ENCODE assay signal across 7 cellular contexts in genomic region chr9:135951310-135951709, GRCh38. TPM values are rescaled to one million over a fixed set of nuclear protein-coding genes. Genes with fewer than 3 reads are reported as not detected.
A peak's percentile ranks its signal among the peaks of the same experiment; 100 is the strongest.
DNase-seq lines count a peak whose midpoint lies in the region; ATAC-seq, FAIRE-seq and TF ChIP-seq lines count a peak whose summit lies in the region.
"Not testable (repeated sequence)": the region's sequence is repeated elsewhere in the genome, so short reads cannot be mapped to it uniquely, and the experiment has no call there.

No MANE protein-coding gene starts in this region.

- TF ChIP-seq POLR2A in K562 (conservative IDR thresholded peaks at IDR 0.05); prostate gland (IDR thresholded peaks at IDR 0.05): not testable (repeated sequence)

- H3K4me2 ChIP-seq in K562 (ENCODE audit: insufficient read depth, low read length), result peak overlapping the region; percentile 77; the same call in 1 of the 2 replicates
- H3K4me2 ChIP-seq in keratinocyte (ENCODE audit: control insufficient read depth, extremely low read depth, insufficient read depth, low read depth, low read length), result peak overlapping the region; percentile 70
- H3K4me2 ChIP-seq in smooth muscle cell, result peak overlapping the region; percentile 58

- CTCF ChIA-PET in CD8-positive, alpha-beta memory T cell (lab: Charles Lee); K562 (lab: Yijun Ruan, JAX; ENCODE audit: low intra/inter-chr PET ratio): not testable (repeated sequence)
- CTCF ChIA-PET in RWPE1 (lab: Yijun Ruan, JAX), result interaction anchor here (1.4 kb wide), 1 partner anchor 9 kb away, joined by 4 read pairs; no protein-coding TSS in a partner anchor

- peaks cover 92% of the 10 kb centered on the region for H3K79me2 ChIP-seq in K562 (ENCODE audit: control insufficient read depth, insufficient read depth, low read length)
- H3K79me2 ChIP-seq in keratinocyte (ENCODE audit: control insufficient read depth, insufficient read depth, low read length), result not testable (repeated sequence)
- H3K79me2 ChIP-seq in smooth muscle cell (ENCODE audit: low read depth), result peaks cover 15% of the 10 kb centered on the region

- H3K27ac ChIP-seq in CD8-positive, alpha-beta memory T cell (ENCODE audit: low read depth, low read length), result peak overlapping the region; percentile 69
- H3K27ac ChIP-seq in RWPE1 (peak overlapping the region; percentile 98), K562 (ENCODE audit: extremely low read depth, low read depth, low read length) (peak overlapping the region; percentile 91), epithelial cell of prostate (peak overlapping the region; percentile 79), keratinocyte (ENCODE audit: control insufficient read depth, insufficient read depth, low read length) (peak overlapping the region; percentile 95), prostate gland (peak overlapping the region; percentile 56 to 61), smooth muscle cell (ENCODE audit: low read depth) (peak overlapping the region; percentile 80)

- not testable (repeated sequence) for FAIRE-seq in K562 (lab: Jason Lieb, UNC); keratinocyte (lab: Jason Lieb, UNC)

- not testable (repeated sequence) for H3K4me3 Mint-ChIP-seq in CD8-positive, alpha-beta memory T cell

- H3K4me3 ChIP-seq in CD8-positive, alpha-beta memory T cell (ENCODE audit: low read length); K562; keratinocyte (ENCODE audit: control insufficient read depth in 2 of 3, extremely low read depth in 1 of 3, insufficient read depth in 2 of 3, low read depth in 1 of 3, low read length in 3 of 3); prostate gland; smooth muscle cell: not testable (repeated sequence)

- WGBS in K562 (ENCODE audit: insufficient coverage, low coverage, missing lambda C conversion rate), result 8% methylated on average over 8 of the region's 8 CpGs
- WGBS in prostate gland, result 82% methylated on average over 8 of the region's 8 CpGs
- WGBS in smooth muscle cell (ENCODE audit: low lambda C conversion rate), result 97% methylated on average over 8 of the region's 8 CpGs

- H3K4me1 ChIP-seq in CD8-positive, alpha-beta memory T cell (ENCODE audit: insufficient read depth, low read length); smooth muscle cell (ENCODE audit: low read depth): not testable (repeated sequence)
- H3K4me1 ChIP-seq in K562 (replicated peaks in 1 of 2; ENCODE audit: control insufficient read depth in 2 of 2, insufficient read depth in 2 of 2, low read length in 2 of 2) (peaks cover 72 to 88% of the 10 kb centered on the region in 2 experiments), keratinocyte (ENCODE audit: control insufficient read depth, extremely low read depth, insufficient read depth, low read length) (peaks cover 43% of the 10 kb centered on the region), prostate gland (replicated peaks) (peaks cover 16% of the 10 kb centered on the region)

- not testable (repeated sequence) for H3K27me3 Mint-ChIP-seq in CD8-positive, alpha-beta memory T cell

- not testable (repeated sequence) for H3K9me3 ChIP-seq in CD8-positive, alpha-beta memory T cell (ENCODE audit: low read length); K562 (replicated peaks; ENCODE audit: control insufficient read depth, insufficient read depth, low read depth, low read length); keratinocyte (ENCODE audit: control insufficient read depth, low read depth, low read length); prostate gland; smooth muscle cell (replicated peaks; ENCODE audit: low read depth)

- not testable (repeated sequence) for H3K9me3 Mint-ChIP-seq in CD8-positive, alpha-beta memory T cell

- not testable (repeated sequence) for TF ChIP-seq EP300 in K562 (IDR thresholded peaks at IDR 0.05; ENCODE audit: low read length)

- ATAC-seq in K562, result not testable (repeated sequence)

- H3K36me3 ChIP-seq in CD8-positive, alpha-beta memory T cell (ENCODE audit: insufficient read depth, low read length); prostate gland; smooth muscle cell (ENCODE audit: low read depth): not testable (repeated sequence)
- H3K36me3 ChIP-seq in K562 (ENCODE audit: control insufficient read depth, insufficient read depth, low read length), result peaks cover 92% of the 10 kb centered on the region
- peaks cover 12 to 34% of the 10 kb centered on the region in 2 experiments for H3K36me3 ChIP-seq in keratinocyte (ENCODE audit: control insufficient read depth in 2 of 2, extremely low read depth in 1 of 2, insufficient read depth in 2 of 2, low read length in 2 of 2)

- not testable (repeated sequence) for H2AFZ ChIP-seq in K562 (ENCODE audit: low read depth, low read length); keratinocyte (ENCODE audit: control insufficient read depth, low read length); smooth muscle cell (ENCODE audit: low read depth)

- H3K36me3 Mint-ChIP-seq in CD8-positive, alpha-beta memory T cell, result peaks cover 0 to 71% (median 19%) of the 10 kb centered on the region in 3 donors

- TF ChIP-seq RAD21 in K562 (CRISPR knock-in tag; conservative IDR thresholded peaks at IDR 0.05 in 1 of 2, IDR thresholded peaks at IDR 0.05 in 1 of 2), result not testable (repeated sequence)

- not testable (repeated sequence) for H3F3A ChIP-seq in smooth muscle cell (ENCODE audit: low read depth)

- in situ Hi-C loops in K562 (cut with MboI), result not testable (repeated sequence)

- H4K20me1 ChIP-seq in K562 (replicated peaks; ENCODE audit: control insufficient read depth, insufficient read depth, low read length) (peaks cover 14% of the 10 kb centered on the region; the same call in 1 of the 2 replicates), smooth muscle cell (ENCODE audit: low read depth) (peaks cover 16% of the 10 kb centered on the region)
- H4K20me1 ChIP-seq in keratinocyte (ENCODE audit: control insufficient read depth, extremely low read depth, insufficient read depth, low read length), result not testable (repeated sequence)

- not testable (repeated sequence) for H3K4me1 Mint-ChIP-seq in CD8-positive, alpha-beta memory T cell

- not testable (repeated sequence) for H3K27ac Mint-ChIP-seq in CD8-positive, alpha-beta memory T cell

- peak overlapping the region in 1 of 2 experiments; percentile 62; a peak in 1 of 4 replicates for H3K9ac ChIP-seq in K562 (ENCODE audit: insufficient read depth in 1 of 2, low read depth in 2 of 2, low read length in 2 of 2)
- H3K9ac ChIP-seq in keratinocyte (ENCODE audit: control insufficient read depth, extremely low read depth, insufficient read depth, low read length), result peak overlapping the region; percentile 73
- H3K9ac ChIP-seq in smooth muscle cell (ENCODE audit: low read depth), result not testable (repeated sequence)

- DNase-seq in CD8-positive, alpha-beta memory T cell; RWPE1 (ENCODE audit: low spot score); K562 (ENCODE audit: extremely low read depth in 1 of 4, low spot score in 3 of 4); epithelial cell of prostate (ENCODE audit: low read depth, low spot score); keratinocyte (ENCODE audit: low read depth, low spot score); prostate gland (ENCODE audit: low spot score); smooth muscle cell (lab: John Stamatoyannopoulos, UW; ENCODE audit: unreplicated experiment): not testable (repeated sequence)

- BruUV-seq in K562 (replicated peaks; lab: Mats Ljungman, UMichigan), result not testable (repeated sequence)

- POLR2A ChIA-PET in CD8-positive, alpha-beta memory T cell (lab: Charles Lee); RWPE1 (lab: Yijun Ruan, JAX; ENCODE audit: low non-redundant PET): not testable (repeated sequence)
- POLR2A ChIA-PET in K562 (lab: Yijun Ruan, JAX), result interaction anchor here (0.7 to 2.0 kb wide), 6 partner anchors 9 to 1494 kb away, joined by 3 to 10 read pairs (median 4); partner anchors contain the start of gene UBAC1

- dilution Hi-C loops in keratinocyte (cut with MboI; ENCODE audit: extremely low pct_ligation_motif_present, low sequenced_read_pairs), result not testable (repeated sequence)

- intact Hi-C loops in K562 (cut with micrococcal nuclease), result loop anchor here (5.0 kb wide), 1 partner anchor 44 kb away; the partner anchor contains the start of gene CAMSAP1
- intact Hi-C loops in prostate gland (cut with DNase I), result not testable (repeated sequence)

- not testable (repeated sequence) for TF ChIP-seq CTCF in RWPE1 (conservative IDR thresholded peaks at IDR 0.05; ENCODE audit: low read depth); K562 (IDR thresholded peaks at IDR 0.05 in 2 of 3, conservative IDR thresholded peaks at IDR 0.05 in 1 of 3; ENCODE audit: insufficient read depth in 2 of 3, low read depth in 1 of 3, low read length in 3 of 3); keratinocyte (optimal IDR thresholded peaks at IDR 0.05 in 1 of 3, IDR thresholded peaks at IDR 0.05 in 1 of 3, conservative IDR thresholded peaks at IDR 0.05 in 1 of 3; ENCODE audit: extremely low read depth in 1 of 3, insufficient read depth in 2 of 3, low read length in 3 of 3); prostate gland (IDR thresholded peaks at IDR 0.05); smooth muscle cell (IDR thresholded peaks at IDR 0.05; ENCODE audit: borderline replicate concordance, insufficient read depth, poor library complexity, severe bottlenecking)

- H3K27me3 ChIP-seq in CD8-positive, alpha-beta memory T cell (ENCODE audit: insufficient read depth, low read length, poor library complexity, severe bottlenecking); K562 (ENCODE audit: control insufficient read depth in 2 of 2, insufficient read depth in 2 of 2, low read length in 2 of 2); keratinocyte (ENCODE audit: control insufficient read depth, extremely low read depth, insufficient read depth, low read length); prostate gland (replicated peaks; ENCODE audit: insufficient read depth); smooth muscle cell (ENCODE audit: low read depth): not testable (repeated sequence)

- H3K9me1 ChIP-seq in K562 (ENCODE audit: control insufficient read depth, insufficient read depth, low read length); keratinocyte (ENCODE audit: control insufficient read depth, extremely low read depth, insufficient read depth, low read length): not testable (repeated sequence)

RNA-seq across cellular contexts. Expression of gene UBAC1, which starts 9.9 kb away (rescaled TPM):
- total RNA-seq in CD8-positive, alpha-beta memory T cell, result 10 to 100 TPM; 36.3 to 38.1 TPM
- polyA plus RNA-seq in CD8-positive, alpha-beta memory T cell, result 27.1 TPM
- 536 and 854 TPM in 2 replicates for total RNA-seq in K562 (2011; cell fraction: chromatin; rRNA removed; ENCODE audit: low replicate concordance)
- total RNA-seq in K562 (2011; cell fraction: nucleolus; rRNA removed), result 552 and 553 TPM in 2 replicates
- total RNA-seq in K562 (2011; cell fraction: nucleoplasm; rRNA removed), result 447 and 492 TPM in 2 replicates
- total RNA-seq in K562 (2014; rRNA removed) (399 and 504 TPM in 2 replicates), K562 (2014; rRNA removed; fragmentation: Illumina TruSeq; extraction: Trizol) (138 and 145 TPM in 2 replicates), K562 (2015; rRNA removed; fragmentation: Illumina TruSeq; extraction: Trizol) (166 and 171 TPM in 2 replicates), K562 (2021) (294 and 309 TPM in 2 replicates), prostate gland (10 to 100 TPM; 53.7 to 59.1 TPM), smooth muscle cell (34.3 and 35.3 TPM in 2 replicates)
- polyA plus RNA-seq in K562 (2011; rRNA removed) (385 and 395 TPM in 2 replicates), K562 (2014; fragmentation: Illumina TruSeq; extraction: Trizol) (219 and 228 TPM in 2 replicates), K562 (2014; fragmentation: Nextera tagmentation; extraction: Ambion mirVana) (100 to 1,000 TPM in 1 of 2 experiments, 10 to 100 TPM in 1; 94.0 to 117 TPM), K562 (2014; rRNA removed) (381 and 405 TPM in 2 replicates), keratinocyte (37.8 to 55.9 TPM (median 50.7 TPM) in 3 replicates), smooth muscle cell (43.5 and 50.4 TPM in 2 replicates)
- polyA plus RNA-seq in K562 (2011; cell fraction: cytosol; rRNA removed), result 447 and 505 TPM in 2 replicates
- 838 and 845 TPM in 2 replicates for polyA plus RNA-seq in K562 (2011; cell fraction: nucleus; rRNA removed)
- 178 and 239 TPM in 2 replicates for polyA plus RNA-seq in K562 (2012)
- polyA minus RNA-seq in K562 (2011; rRNA and poly(A)+ RNA removed), result 128 and 165 TPM in 2 replicates
- 110 and 129 TPM in 2 replicates for polyA minus RNA-seq in K562 (2011; cell fraction: cytosol; rRNA and poly(A)+ RNA removed)
- 120 and 171 TPM in 2 replicates for polyA minus RNA-seq in K562 (2011; cell fraction: nucleus; rRNA and poly(A)+ RNA removed)
- 80.6 TPM for polyA plus RNA-seq in keratinocyte (2011; ENCODE audit: low read depth)
- polyA plus RNA-seq in keratinocyte (2011; cell fraction: cytosol; rRNA removed), result 39.5 and 50.0 TPM in 2 replicates
- polyA plus RNA-seq in keratinocyte (2011; cell fraction: nucleus; rRNA removed), result 36.5 and 39.7 TPM in 2 replicates
- polyA plus RNA-seq in keratinocyte (2012; ENCODE audit: low replicate concordance), result 26.0 and 32.9 TPM in 2 replicates
- 28.3 to 36.6 TPM (median 33.5 TPM) in 3 replicates for polyA minus RNA-seq in keratinocyte
- 32.4 TPM for polyA minus RNA-seq in keratinocyte (2011; cell fraction: cytosol; rRNA and poly(A)+ RNA removed)
- polyA minus RNA-seq in keratinocyte (2011; cell fraction: nucleus; rRNA and poly(A)+ RNA removed), result 8.9 and 11.3 TPM in 2 replicates

RNA-seq across cellular contexts. Expression of gene CAMSAP1, which starts 44.0 kb away (rescaled TPM):
- total RNA-seq in CD8-positive, alpha-beta memory T cell, result 10 to 100 TPM; 30.4 to 33.7 TPM
- polyA plus RNA-seq in CD8-positive, alpha-beta memory T cell, result 2.2 TPM
- total RNA-seq in K562 (2011; cell fraction: chromatin; rRNA removed; ENCODE audit: low replicate concordance), result 40.9 and 68.9 TPM in 2 replicates
- 21.5 and 22.4 TPM in 2 replicates for total RNA-seq in K562 (2011; cell fraction: nucleolus; rRNA removed)
- total RNA-seq in K562 (2011; cell fraction: nucleoplasm; rRNA removed), result 36.1 and 42.5 TPM in 2 replicates
- total RNA-seq in K562 (2014; rRNA removed) (18.1 and 23.4 TPM in 2 replicates), K562 (2014; rRNA removed; fragmentation: Illumina TruSeq; extraction: Trizol) (14.3 TPM in 2 replicates), K562 (2015; rRNA removed; fragmentation: Illumina TruSeq; extraction: Trizol) (13.9 and 15.7 TPM in 2 replicates), K562 (2021) (28.8 and 32.8 TPM in 2 replicates), prostate gland (10 to 100 TPM; 28.3 to 86.6 TPM), smooth muscle cell (15.1 and 17.8 TPM in 2 replicates)
- polyA plus RNA-seq in K562 (2011; rRNA removed) (6.3 and 6.9 TPM in 2 replicates), K562 (2014; fragmentation: Illumina TruSeq; extraction: Trizol) (14.9 and 19.7 TPM in 2 replicates), K562 (2014; fragmentation: Nextera tagmentation; extraction: Ambion mirVana) (1 to 10 TPM; 1.5 to 1.6 TPM), K562 (2014; rRNA removed) (10.0 and 11.3 TPM in 2 replicates), keratinocyte (5.0 to 8.3 TPM (median 6.0 TPM) in 3 replicates), smooth muscle cell (5.3 and 5.4 TPM in 2 replicates)
- polyA plus RNA-seq in K562 (2011; cell fraction: cytosol; rRNA removed), result 6.3 and 8.3 TPM in 2 replicates
- 15.6 and 19.6 TPM in 2 replicates for polyA plus RNA-seq in K562 (2011; cell fraction: nucleus; rRNA removed)
- 10.6 and 11.9 TPM in 2 replicates for polyA plus RNA-seq in K562 (2012)
- 14.1 and 20.0 TPM in 2 replicates for polyA minus RNA-seq in K562 (2011; rRNA and poly(A)+ RNA removed)
- 42.2 and 76.3 TPM in 2 replicates for polyA minus RNA-seq in K562 (2011; cell fraction: cytosol; rRNA and poly(A)+ RNA removed)
- polyA minus RNA-seq in K562 (2011; cell fraction: nucleus; rRNA and poly(A)+ RNA removed), result 11.4 and 23.5 TPM in 2 replicates
- 6.7 TPM for polyA plus RNA-seq in keratinocyte (2011; ENCODE audit: low read depth)
- 5.4 and 5.5 TPM in 2 replicates for polyA plus RNA-seq in keratinocyte (2011; cell fraction: cytosol; rRNA removed)
- polyA plus RNA-seq in keratinocyte (2011; cell fraction: nucleus; rRNA removed), result 12.0 and 12.2 TPM in 2 replicates
- 10.2 and 10.7 TPM in 2 replicates for polyA plus RNA-seq in keratinocyte (2012; ENCODE audit: low replicate concordance)
- 11.7 to 20.7 TPM (median 17.3 TPM) in 3 replicates for polyA minus RNA-seq in keratinocyte
- 43.2 TPM for polyA minus RNA-seq in keratinocyte (2011; cell fraction: cytosol; rRNA and poly(A)+ RNA removed)
- 12.7 and 14.0 TPM in 2 replicates for polyA minus RNA-seq in keratinocyte (2011; cell fraction: nucleus; rRNA and poly(A)+ RNA removed)
